In genomic region chr18:8435376-8435775, GRCh38 we compare ENCODE assay signal across 20 cellular contexts.
"Had no signal": no experiment of that assay in that cellular context is flagged by ENCODE, and none has a peak within 500 bp of the region (broad histone marks: within the 10 kb centered on the region; RNA-seq: fewer than 3 reads in every experiment).

No MANE protein-coding gene starts in this region.

- DNase-seq: activated CD4-positive, alpha-beta memory T cell treated with anti-CD3 and anti-CD28 coated beads for 36 hours; activated CD4-positive, alpha-beta T cell treated with anti-CD3 and anti-CD28 coated beads, Interleukin-2, amount 10 ng/mL, durations not matched to agents 7 days and 5 days; activated CD4-positive, CD25-positive, alpha-beta regulatory T cell; activated CD8-positive, alpha-beta memory T cell treated with anti-CD3 and anti-CD28 coated beads for 24 hours; activated effector memory CD4-positive, alpha-beta T cell treated with anti-CD3 and anti-CD28 coated beads, Interleukin-2, amount 50 U/mL, for 16 hours; activated naive CD4-positive, alpha-beta T cell treated with anti-CD3 and anti-CD28 coated beads for 36 hours; activated naive CD8-positive, alpha-beta T cell treated with anti-CD3 and anti-CD28 coated beads for 36 hours; activated T-cell treated with anti-CD3 and anti-CD28 coated beads, Interleukin-2, amount 50 U/mL, for 4 hours; anterior cingulate cortex; caudate nucleus; Kasumi-1; NCI-H1048; NCI-H146; NCI-H187 treated with DMSO at 0.1 percent for 48 hours; NCI-H2081 treated with DMSO at 0.1 percent for 48 hours; NCI-H345; NCI-H510A; T-cell; T-helper 2 cell; T1000 had no signal

- ATAC-seq: activated T-cell treated with anti-CD3 and anti-CD28 coated beads, Interleukin-2, amount 50 U/mL, for 4 hours; T-cell had no signal
